Comparison of ENCODE assay signal across 11 cellular contexts in genomic region chr1:117570988-117571409, GRCh38. TPM values are rescaled to one million over a fixed set of nuclear protein-coding genes. Genes with fewer than 3 reads are reported as not detected.
DNase-seq lines count a peak whose midpoint lies in the region; ATAC-seq and TF ChIP-seq lines count a peak whose summit lies in the region.
"Had no signal": no experiment of that assay in that cellular context is flagged by ENCODE, and none has a peak within 500 bp of the region (broad histone marks: within the 10 kb centered on the region; RNA-seq: fewer than 3 reads in every experiment).

No MANE protein-coding gene starts in this region.

- CTCF ChIA-PET in mammary epithelial cell (lab: Charles Lee; ENCODE audit: low non-redundant PET): no interaction called here

- H4K20me1 ChIP-seq in mammary epithelial cell (ENCODE audit: insufficient read depth, low read length): no peaks in the 10 kb centered on the region

- no peaks in the 10 kb centered on the region for H3K79me2 ChIP-seq in mammary epithelial cell (ENCODE audit: insufficient read depth, low read length)

- DNase-seq in T47D (ENCODE audit: low read depth in 1 of 2, low spot score in 1 of 2) (peak; percentile 53 to 85), mammary epithelial cell (no peak), SW480 (ENCODE audit: low spot score) (peak; percentile 44), left lobe of liver (ENCODE audit: low spot score) (peak; percentile 24), upper lobe of right lung (peak; percentile 70), NCI-H2029 (lab: John Stamatoyannopoulos, UW) (no peak), SJCRH30 (no peak), activated gamma-delta T cell treated with Interleukin-2 at 50 U/mL for 16 hours (no peak)
- DNase-seq: activated naive CD8-positive, alpha-beta T cell treated with anti-CD3 and anti-CD28 coated beads, Interleukin-2, amount 10 ng/mL, durations not matched to agents 7 days and 5 days; GDM1; kidney had no signal

- H3K9ac ChIP-seq in mammary epithelial cell (ENCODE audit: insufficient read depth, low read length): no peak overlapping the region

- TF ChIP-seq CTCF in mammary epithelial cell (conservative IDR thresholded peaks at IDR 0.05 in 1 of 2, IDR thresholded peaks at IDR 0.05 in 1 of 2; ENCODE audit: extremely low read depth in 1 of 2, insufficient read depth in 1 of 2, low read depth in 1 of 2, low read length in 2 of 2): no peak
- TF ChIP-seq CTCF in upper lobe of right lung (IDR thresholded peaks at IDR 0.05): no peak

- no TSS peak for BruUV-seq in mammary epithelial cell (replicated peaks; lab: Mats Ljungman, UMichigan)

- H3K4me1 ChIP-seq in mammary epithelial cell (ENCODE audit: insufficient read depth, low read length) (no peaks in the 10 kb centered on the region), upper lobe of right lung (peaks cover 5% of the 10 kb centered on the region), SJCRH30 (no peaks in the 10 kb centered on the region)

- H3K27ac ChIP-seq in mammary epithelial cell (ENCODE audit: insufficient read depth, low read depth, low read length) (no peak overlapping the region), upper lobe of right lung (peak overlapping the region; percentile 47), SJCRH30 (no peak overlapping the region)

- in situ Hi-C loops in T47D (cut with HindIII; ENCODE audit: low pct_unique_long_range_greater_than_20kb, low sequenced_read_pairs) (no loop called here), mammary epithelial cell (cut with MboI; ENCODE audit: low sequenced_read_pairs in 2 of 2) (no loop called here)

- dilution Hi-C loops in mammary epithelial cell (cut with HindIII; ENCODE audit: low sequenced_read_pairs): no loop called here

- intact Hi-C loops in mammary epithelial cell (cut with micrococcal nuclease) (no loop called here), upper lobe of right lung (cut with DNase I) (no loop called here)

- H3K4me3 ChIP-seq in mammary epithelial cell (replicated peaks in 1 of 3; ENCODE audit: insufficient read depth in 1 of 3, low read depth in 2 of 3, low read length in 3 of 3): no peak overlapping the region
- H3K4me3 ChIP-seq in upper lobe of right lung: no peak overlapping the region
- no peak overlapping the region for H3K4me3 ChIP-seq in SJCRH30

- H3K27me3 ChIP-seq in mammary epithelial cell (ENCODE audit: insufficient read depth, low read length) (no peaks in the 10 kb centered on the region), upper lobe of right lung (no peaks in the 10 kb centered on the region), SJCRH30 (no peaks in the 10 kb centered on the region)

- H3K36me3 ChIP-seq in mammary epithelial cell (ENCODE audit: insufficient read depth, low read length) (no peaks in the 10 kb centered on the region), upper lobe of right lung (no peaks in the 10 kb centered on the region), SJCRH30 (no peaks in the 10 kb centered on the region)

- ATAC-seq in left lobe of liver (no peak), upper lobe of right lung (peak; percentile 91)

- H2AFZ ChIP-seq in mammary epithelial cell (ENCODE audit: low read depth, low read length): no peak overlapping the region

- H3K9me3 ChIP-seq in mammary epithelial cell (replicated peaks; ENCODE audit: insufficient read depth, low read length): no peaks in the 10 kb centered on the region
- no peaks in the 10 kb centered on the region for H3K9me3 ChIP-seq in upper lobe of right lung
- H3K9me3 ChIP-seq in SJCRH30 (replicated peaks): no peaks in the 10 kb centered on the region

- H3K4me2 ChIP-seq in mammary epithelial cell (ENCODE audit: insufficient read depth, low read depth, low read length): no peak overlapping the region

- 83% methylated on average over 7 of the region's 8 CpGs for WGBS in mammary epithelial cell (ENCODE audit: low coverage, missing lambda C conversion rate)

RNA-seq across cellular contexts. Expression of gene TENT5C, which starts 34.8 kb away (rescaled TPM):
- total RNA-seq in mammary epithelial cell: under 1 TPM; 0.17 to 0.35 TPM
- 0.11 TPM for polyA plus RNA-seq in mammary epithelial cell
- not detected for polyA minus RNA-seq in mammary epithelial cell
- 2.4 TPM for total RNA-seq in left lobe of liver
- 13.7 TPM for total RNA-seq in upper lobe of right lung
- total RNA-seq in SJCRH30 (2014; rRNA removed; shearing (Covaris generic)): 0.79 and 0.91 TPM in 2 replicates

Comparison
In these comparisons a context has a peak if more than half of its experiments do, and no peak if none do; other contexts are left out.
1. DNase-seq: peak in T47D (2 of 2), SW480 (single experiment), left lobe of liver (single experiment) and upper lobe of right lung (single experiment); none in mammary epithelial cell (single experiment), NCI-H2029 (single experiment), SJCRH30 (0 of 2) and activated gamma-delta T cell treated with Interleukin-2 at 50 U/mL for 16 hours (single experiment).